Comparison of ENCODE assay signal across 23 cellular contexts in genomic region chr17:17116406-17116805, GRCh38.
A peak's percentile ranks its signal among the peaks of the same experiment; 100 is the strongest.
DNase-seq lines count a peak whose midpoint lies in the region; ATAC-seq and TF ChIP-seq lines count a peak whose summit lies in the region.
"Had no signal": no experiment of that assay in that cellular context is flagged by ENCODE, and none has a peak within 500 bp of the region (broad histone marks: within the 10 kb centered on the region; RNA-seq: fewer than 3 reads in every experiment).

No MANE protein-coding gene starts in this region.

- H3K27ac Mint-ChIP-seq in CD4-positive, CD25-positive, alpha-beta regulatory T cell = peak overlapping the region; percentile 48 to 89 (median 74)
- peak overlapping the region; percentile 34 for H3K27ac Mint-ChIP-seq in activated T-helper 1 cell treated with anti-CD3 and anti-CD28 coated beads, Interleukin-12 subunit alpha, Interleukin-12 subunit beta, Interleukin-2, Interleukin-4 antibody, amounts not matched to agents 30 ng/mL and 10 ng/mL and 1 ng/mL, durations not matched to agents 14 hours and 24 hours and 36 hours
- peak overlapping the region; percentile 69 to 82 for H3K27ac Mint-ChIP-seq in natural killer cell
- H3K27ac Mint-ChIP-seq: activated naive CD8-positive, alpha-beta T cell treated with anti-CD3 and anti-CD28 coated beads, Interleukin-2, amount 10 ng/mL, durations not matched to agents 7 days and 5 days had no signal

- H3K4me1 ChIP-seq in BLaER1 = peaks cover 100% of the 10 kb centered on the region
- peaks cover 52% of the 10 kb centered on the region for H3K4me1 ChIP-seq in CD4-positive, CD25-positive, alpha-beta regulatory T cell (ENCODE audit: control insufficient read depth, insufficient read depth, low read length, poor library complexity, severe bottlenecking)

- intact Hi-C loops in activated T-helper 1 cell treated with anti-CD3 and anti-CD28 coated beads, Interleukin-12 subunit alpha, Interleukin-12 subunit beta, Interleukin-2, Interleukin-4 antibody, amounts not matched to agents 30 ng/mL and 10 ng/mL and 1 ng/mL, durations not matched to agents 14 hours and 24 hours and 36 hours (cut with micrococcal nuclease) = no loop called here
- intact Hi-C loops in natural killer cell (cut with micrococcal nuclease) = loop anchor here (10.0 kb wide), 1 partner anchor 88 kb away; the partner anchor contains the start of gene PLD6

- TF ChIP-seq CTCF in natural killer cell (IDR thresholded peaks at IDR 0.05) = no peak

- no peaks in the 10 kb centered on the region for H3K9me3 ChIP-seq in BLaER1
- no peaks in the 10 kb centered on the region for H3K9me3 ChIP-seq in CD4-positive, CD25-positive, alpha-beta regulatory T cell (ENCODE audit: control insufficient read depth in 2 of 2, low read length in 2 of 2)
- H3K9me3 ChIP-seq: colonic mucosa, MG63, sigmoid colon had no signal

- no peak overlapping the region for H3K4me3 ChIP-seq in BLaER1
- no peak overlapping the region for H3K4me3 ChIP-seq in CD4-positive, CD25-positive, alpha-beta regulatory T cell (ENCODE audit: low read depth, low read length)
- H3K4me3 ChIP-seq: colonic mucosa, GM12878, MG63, sigmoid colon had no signal

- H3K27me3 ChIP-seq in BLaER1 = no peaks in the 10 kb centered on the region
- H3K27me3 ChIP-seq in CD4-positive, CD25-positive, alpha-beta regulatory T cell (ENCODE audit: control insufficient read depth, insufficient read depth, low read length) = no peaks in the 10 kb centered on the region
- H3K27me3 ChIP-seq: colonic mucosa, MG63, sigmoid colon had no signal

- peak overlapping the region; percentile 72 for H3K27ac ChIP-seq in BLaER1
- no peak overlapping the region for H3K27ac ChIP-seq in CD4-positive, CD25-positive, alpha-beta regulatory T cell (ENCODE audit: insufficient read depth, low read length, poor library complexity, severe bottlenecking)
- H3K27ac ChIP-seq: colonic mucosa, sigmoid colon had no signal

- H3K36me3 Mint-ChIP-seq in CD4-positive, CD25-positive, alpha-beta regulatory T cell = no peaks in the 10 kb centered on the region
- peaks cover 6% of the 10 kb centered on the region for H3K36me3 Mint-ChIP-seq in activated T-helper 1 cell treated with anti-CD3 and anti-CD28 coated beads, Interleukin-12 subunit alpha, Interleukin-12 subunit beta, Interleukin-2, Interleukin-4 antibody, amounts not matched to agents 30 ng/mL and 10 ng/mL and 1 ng/mL, durations not matched to agents 14 hours and 24 hours and 36 hours (ENCODE audit: low read depth)
- H3K36me3 Mint-ChIP-seq in natural killer cell = no peaks in the 10 kb centered on the region

- H3K4me1 Mint-ChIP-seq in CD4-positive, CD25-positive, alpha-beta regulatory T cell = peaks cover 19 to 87% (median 54%) of the 10 kb centered on the region in 4 donors
- peaks cover 71% of the 10 kb centered on the region for H3K4me1 Mint-ChIP-seq in activated T-helper 1 cell treated with anti-CD3 and anti-CD28 coated beads, Interleukin-12 subunit alpha, Interleukin-12 subunit beta, Interleukin-2, Interleukin-4 antibody, amounts not matched to agents 30 ng/mL and 10 ng/mL and 1 ng/mL, durations not matched to agents 14 hours and 24 hours and 36 hours (ENCODE audit: low read depth)
- peaks cover 72 to 85% of the 10 kb centered on the region in 2 donors for H3K4me1 Mint-ChIP-seq in natural killer cell

- no peaks in the 10 kb centered on the region for H3K9me3 Mint-ChIP-seq in CD4-positive, CD25-positive, alpha-beta regulatory T cell
- H3K9me3 Mint-ChIP-seq in activated T-helper 1 cell treated with anti-CD3 and anti-CD28 coated beads, Interleukin-12 subunit alpha, Interleukin-12 subunit beta, Interleukin-2, Interleukin-4 antibody, amounts not matched to agents 30 ng/mL and 10 ng/mL and 1 ng/mL, durations not matched to agents 14 hours and 24 hours and 36 hours = no peaks in the 10 kb centered on the region
- H3K9me3 Mint-ChIP-seq in natural killer cell = no peaks in the 10 kb centered on the region
- H3K9me3 Mint-ChIP-seq: activated naive CD8-positive, alpha-beta T cell treated with anti-CD3 and anti-CD28 coated beads, Interleukin-2, amount 10 ng/mL, durations not matched to agents 7 days and 5 days; nephron had no signal

- H3K4me3 Mint-ChIP-seq in CD4-positive, CD25-positive, alpha-beta regulatory T cell = no peak overlapping the region
- H3K4me3 Mint-ChIP-seq in activated T-helper 1 cell treated with anti-CD3 and anti-CD28 coated beads, Interleukin-12 subunit alpha, Interleukin-12 subunit beta, Interleukin-2, Interleukin-4 antibody, amounts not matched to agents 30 ng/mL and 10 ng/mL and 1 ng/mL, durations not matched to agents 14 hours and 24 hours and 36 hours = no peak overlapping the region
- peak overlapping the region; percentile 21 for H3K4me3 Mint-ChIP-seq in natural killer cell
- H3K4me3 Mint-ChIP-seq: activated naive CD8-positive, alpha-beta T cell treated with anti-CD3 and anti-CD28 coated beads, Interleukin-2, amount 10 ng/mL, durations not matched to agents 7 days and 5 days; brain had no signal

- DNase-seq in CD4-positive, CD25-positive, alpha-beta regulatory T cell = no peak
- no peak for DNase-seq in activated T-helper 1 cell treated with anti-CD3 and anti-CD28 coated beads, Interleukin-12 subunit alpha, Interleukin-12 subunit beta, Interleukin-2, Interleukin-4 antibody, amounts not matched to agents 30 ng/mL and 10 ng/mL and 1 ng/mL, durations not matched to agents 14 hours and 24 hours and 36 hours (ENCODE audit: low spot score)
- DNase-seq in natural killer cell = no peak
- DNase-seq in activated CD8-positive, alpha-beta memory T cell treated with anti-CD3 and anti-CD28 coated beads for 24 hours = no peak
- no peak for DNase-seq in hepatic stellate cell (ENCODE audit: low spot score)
- no peak for DNase-seq in kidney glomerular epithelial cell (lab: John Stamatoyannopoulos, UW)
- DNase-seq: activated CD4-positive, alpha-beta T cell treated with anti-CD3 and anti-CD28 coated beads, Interleukin-2, amount 50 U/mL, for 4 hours; activated naive CD8-positive, alpha-beta T cell treated with anti-CD3 and anti-CD28 coated beads, Interleukin-2, amount 10 ng/mL, durations not matched to agents 7 days and 5 days; colonic mucosa; DMS79; MG63; NCI-H1417 treated with DMSO at 0.1 percent for 48 hours; NCI-H524; NK-92 treated with Interleukin-12 subunit alpha and Interleukin-12 subunit beta, amount 100 ng/mL, for 24 hours; sigmoid colon; substantia nigra; T-helper 2 cell had no signal

- H3K36me3 ChIP-seq in BLaER1 = peaks cover 26% of the 10 kb centered on the region
- H3K36me3 ChIP-seq in CD4-positive, CD25-positive, alpha-beta regulatory T cell (ENCODE audit: control insufficient read depth, insufficient read depth, low read length) = no peaks in the 10 kb centered on the region
- H3K36me3 ChIP-seq: colonic mucosa, MG63, sigmoid colon had no signal

- H3K4me2 ChIP-seq in BLaER1 = peak overlapping the region; percentile 87

- peaks cover 100% of the 10 kb centered on the region for H4K20me1 ChIP-seq in BLaER1

- no peak overlapping the region for H3K9ac ChIP-seq in BLaER1

- H3K27me3 Mint-ChIP-seq in CD4-positive, CD25-positive, alpha-beta regulatory T cell = no peaks in the 10 kb centered on the region
- H3K27me3 Mint-ChIP-seq in activated T-helper 1 cell treated with anti-CD3 and anti-CD28 coated beads, Interleukin-12 subunit alpha, Interleukin-12 subunit beta, Interleukin-2, Interleukin-4 antibody, amounts not matched to agents 30 ng/mL and 10 ng/mL and 1 ng/mL, durations not matched to agents 14 hours and 24 hours and 36 hours (ENCODE audit: insufficient read depth) = no peaks in the 10 kb centered on the region
- no peaks in the 10 kb centered on the region for H3K27me3 Mint-ChIP-seq in natural killer cell (ENCODE audit: low read depth in 2 of 2)
- H3K27me3 Mint-ChIP-seq: activated naive CD8-positive, alpha-beta T cell treated with anti-CD3 and anti-CD28 coated beads, Interleukin-2, amount 10 ng/mL, durations not matched to agents 7 days and 5 days; brain had no signal

- ATAC-seq in CD4-positive, CD25-positive, alpha-beta regulatory T cell (ENCODE audit: low read depth in 2 of 2) = no peak
- ATAC-seq in natural killer cell = no peak
- ATAC-seq: GM12878, HCT116, Panc1 had no signal
